In the genomic region with DNA sequence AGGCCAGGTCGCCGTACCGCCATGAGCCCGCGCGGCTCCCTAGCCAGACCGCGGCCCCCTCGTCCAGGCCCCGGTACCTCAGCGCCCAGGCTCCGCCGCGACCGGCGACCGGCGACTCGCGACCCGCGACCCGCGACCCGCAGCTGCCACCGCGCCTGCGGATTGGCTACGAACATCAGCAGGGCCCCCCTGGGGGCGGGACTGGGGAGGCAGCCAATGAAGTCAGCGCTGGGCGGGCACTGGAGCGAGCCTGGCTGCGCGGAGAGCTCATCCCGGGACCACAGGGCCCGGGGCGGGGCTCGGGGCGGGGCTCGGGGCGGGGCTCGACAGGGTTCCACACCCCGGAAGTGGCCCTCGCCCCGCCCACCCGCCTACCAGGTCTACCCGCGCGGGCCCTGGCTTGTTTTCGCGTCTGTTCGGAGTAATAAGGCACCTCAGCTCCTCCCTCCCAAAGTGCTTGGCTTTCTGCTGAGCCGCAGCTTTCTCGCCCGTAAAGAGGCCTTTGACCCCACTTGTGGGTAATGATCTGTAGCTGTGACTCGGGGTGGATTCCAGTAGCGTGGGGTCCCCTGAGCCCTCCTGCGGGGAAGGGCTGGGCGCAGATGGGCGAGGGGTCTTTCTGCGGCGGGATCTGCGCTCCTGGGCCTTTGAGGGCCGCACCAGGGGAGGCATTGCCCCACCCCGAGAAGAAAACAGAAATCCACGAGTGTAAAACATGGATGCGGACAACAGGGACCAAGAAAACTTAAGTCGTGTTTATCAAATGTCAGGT, we compare ENCODE assay signal across 8 cellular contexts. TPM values are rescaled to one million over a fixed set of nuclear protein-coding genes. Genes with fewer than 3 reads are reported as not detected.
A peak's percentile ranks its signal among the peaks of the same experiment; 100 is the strongest.
DNase-seq lines count a peak whose midpoint lies in the region; ATAC-seq and TF ChIP-seq lines count a peak whose summit lies in the region.

A gene (minus strand): TSS at position 170 of the 772 bp plus-strand sequence. CDS start 1,438 bp downstream, outside the sequence.

- intact Hi-C loops in left ventricle myocardium inferior (cut with micrococcal nuclease) (no loop called here), upper lobe of right lung (cut with DNase I) (no loop called here)

- peaks cover 3% of the 10 kb centered on the region for H3K9me3 Mint-ChIP-seq in progenitor cell of endocrine pancreas (ENCODE audit: low read depth)

- H3K36me3 ChIP-seq in left ventricle myocardium inferior (peaks cover 11% of the 10 kb centered on the region), upper lobe of right lung (peaks cover 8% of the 10 kb centered on the region)

- H3K9me3 ChIP-seq in left ventricle myocardium inferior (replicated peaks) (no peaks in the 10 kb centered on the region), upper lobe of right lung (no peaks in the 10 kb centered on the region)

- peak; percentile 99 for ATAC-seq in GM18502 (IDR thresholded peaks at IDR 0.05; ENCODE audit: poor library complexity, unreplicated experiment)
- peak; percentile 98 for ATAC-seq in HG02938 (IDR thresholded peaks at IDR 0.05; ENCODE audit: unreplicated experiment)
- ATAC-seq in upper lobe of right lung = peak; percentile 99

- TF ChIP-seq CTCF in left ventricle myocardium inferior (IDR thresholded peaks at IDR 0.05; ENCODE audit: borderline replicate concordance) (no peak), progenitor cell of endocrine pancreas (IDR thresholded peaks at IDR 0.05; ENCODE audit: unreplicated experiment) (no peak), upper lobe of right lung (IDR thresholded peaks at IDR 0.05) (no peak)

- H3K4me3 ChIP-seq in left ventricle myocardium inferior (peak within 1 kb of the TSS; percentile 98), upper lobe of right lung (peak within 1 kb of the TSS; percentile 96)

- peaks cover 5% of the 10 kb centered on the region for H3K36me3 Mint-ChIP-seq in progenitor cell of endocrine pancreas (ENCODE audit: insufficient read depth)

- H3K27ac Mint-ChIP-seq in progenitor cell of endocrine pancreas = peak within 1 kb of the TSS; percentile 97

- H3K4me3 Mint-ChIP-seq in progenitor cell of endocrine pancreas (ENCODE audit: low read depth) = peak within 1 kb of the TSS; percentile 81

- H3K27me3 ChIP-seq in left ventricle myocardium inferior (ENCODE audit: low read depth) = no peaks in the 10 kb centered on the region
- H3K27me3 ChIP-seq in upper lobe of right lung = no peaks in the 10 kb centered on the region

- no peaks in the 10 kb centered on the region for H3K27me3 Mint-ChIP-seq in progenitor cell of endocrine pancreas

- peaks cover 16% of the 10 kb centered on the region for H3K4me1 Mint-ChIP-seq in progenitor cell of endocrine pancreas (ENCODE audit: low read depth)

- DNase-seq in NCI-H1694 (lab: John Stamatoyannopoulos, UW) = peak; percentile 81
- peak; percentile 97 to 99 (median 98) for DNase-seq in T-helper 1 cell
- peak; percentile 87 for DNase-seq in amniotic epithelial cell (ENCODE audit: low read depth)
- DNase-seq in left ventricle myocardium inferior = peak; percentile 99
- DNase-seq in progenitor cell of endocrine pancreas (ENCODE audit: low spot score, unreplicated experiment) = peak; percentile 97
- DNase-seq in upper lobe of right lung = peak; percentile 100

- H3K27ac ChIP-seq in left ventricle myocardium inferior (replicated peaks) (peak within 1 kb of the TSS; percentile 91), upper lobe of right lung (peak within 1 kb of the TSS; percentile 85)

- H3K4me1 ChIP-seq in left ventricle myocardium inferior (peaks cover 37% of the 10 kb centered on the region), upper lobe of right lung (peaks cover 22% of the 10 kb centered on the region)

RNA-seq across cellular contexts. Expression of the gene that starts here (rescaled TPM):
- 9.8 TPM for total RNA-seq in left ventricle myocardium inferior
- total RNA-seq in progenitor cell of endocrine pancreas = 17.9 and 18.8 TPM in 2 replicates
- total RNA-seq in upper lobe of right lung = 9.1 TPM

Comparison
In these comparisons a context has a peak if more than half of its experiments do, and no peak if none do; other contexts are left out.
1. Peak in every context shown above with its lines: DNase-seq, ATAC-seq, H3K4me3 ChIP-seq and H3K27ac ChIP-seq.